11 cellular contexts compared by ENCODE assay signal in genomic region chr1:100622037-100622436, GRCh38.
DNase-seq lines count a peak whose midpoint lies in the region; ATAC-seq and TF ChIP-seq lines count a peak whose summit lies in the region.
"Had no signal": no experiment of that assay in that cellular context is flagged by ENCODE, and none has a peak within 500 bp of the region (broad histone marks: within the 10 kb centered on the region; RNA-seq: fewer than 3 reads in every experiment).

No MANE protein-coding gene starts in this region.

- no peak overlapping the region for H3K27ac ChIP-seq in RWPE1

- no peak overlapping the region for H3K4me3 Mint-ChIP-seq in endothelial cell (ENCODE audit: unreplicated experiment)
- H3K4me3 Mint-ChIP-seq: natural killer cell had no signal

- no peaks in the 10 kb centered on the region for H3K36me3 Mint-ChIP-seq in endothelial cell (ENCODE audit: low read depth, unreplicated experiment)
- H3K36me3 Mint-ChIP-seq: natural killer cell had no signal

- no peaks in the 10 kb centered on the region for H3K9me3 Mint-ChIP-seq in endothelial cell (ENCODE audit: unreplicated experiment)
- H3K9me3 Mint-ChIP-seq: natural killer cell had no signal

- peak; percentile 23 for DNase-seq in GOT3 (lab: John Stamatoyannopoulos, UW)
- peak; percentile 49 for DNase-seq in RWPE1 (ENCODE audit: low spot score)
- peak; percentile 20 for DNase-seq in globus pallidus (ENCODE audit: low spot score)
- DNase-seq in putamen (ENCODE audit: low spot score) = peak; percentile 42
- no peak for DNase-seq in NCI-H82 (lab: John Stamatoyannopoulos, UW)
- no peak for DNase-seq in endothelial cell (ENCODE audit: low spot score)
- no peak for DNase-seq in central memory CD4-positive, alpha-beta T cell
- DNase-seq: activated gamma-delta T cell treated with Interleukin-2 at 50 U/mL for 16 hours, natural killer cell, NCI-H2227 treated with DMSO at 0.1 percent for 48 hours had no signal

- POLR2A ChIA-PET in RWPE1 (lab: Yijun Ruan, JAX; ENCODE audit: low non-redundant PET) = no interaction called here

- H3K27ac Mint-ChIP-seq in endothelial cell (ENCODE audit: unreplicated experiment) = no peak overlapping the region
- H3K27ac Mint-ChIP-seq: natural killer cell had no signal

- peaks cover 3% of the 10 kb centered on the region for H3K27me3 Mint-ChIP-seq in endothelial cell (ENCODE audit: unreplicated experiment)

- TF ChIP-seq CTCF in RWPE1 (conservative IDR thresholded peaks at IDR 0.05; ENCODE audit: low read depth) (no peak), endothelial cell (IDR thresholded peaks at IDR 0.05; ENCODE audit: unreplicated experiment) (no peak)

- no peak for ATAC-seq in HG03442 (IDR thresholded peaks at IDR 0.05; ENCODE audit: unreplicated experiment)

- CTCF ChIA-PET in RWPE1 (lab: Yijun Ruan, JAX) = no interaction called here

- H3K4me1 Mint-ChIP-seq in endothelial cell (ENCODE audit: unreplicated experiment) = peaks cover 4% of the 10 kb centered on the region
- H3K4me1 Mint-ChIP-seq: natural killer cell had no signal

Comparison
In these comparisons a context has a peak if more than half of its experiments do, and no peak if none do; other contexts are left out.
1. DNase-seq: peak in GOT3 (single experiment), RWPE1 (single experiment), globus pallidus (single experiment) and putamen (single experiment); none in NCI-H82 (single experiment), endothelial cell (single experiment) and central memory CD4-positive, alpha-beta T cell (single experiment).